Comparison of ENCODE assay signal across 23 cellular contexts in the genomic region with DNA sequence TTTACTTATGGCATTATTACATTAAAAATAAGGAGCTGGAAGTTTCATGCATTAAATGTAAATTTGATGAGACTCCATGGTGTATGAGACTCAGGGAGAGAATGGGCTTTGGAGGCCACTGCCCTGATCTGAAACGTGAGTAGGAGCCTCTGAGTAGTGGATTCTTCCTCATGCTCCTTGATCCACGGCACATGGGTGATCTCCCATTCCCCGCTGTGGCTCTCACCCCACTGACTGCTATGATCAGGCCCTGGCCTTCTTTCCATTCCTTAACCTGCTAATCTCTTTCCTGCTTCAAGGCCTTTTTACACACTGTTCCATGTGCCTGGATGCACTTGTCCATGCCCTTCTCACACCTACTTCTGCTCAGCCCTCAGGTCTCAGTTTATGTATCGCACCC.
"Had no signal": no experiment of that assay in that cellular context is flagged by ENCODE, and none has a peak within 500 bp of the region (broad histone marks: within the 10 kb centered on the region; RNA-seq: fewer than 3 reads in every experiment).

No MANE protein-coding gene starts in this region.

- H3K9me3 Mint-ChIP-seq: activated CD4-positive, alpha-beta T cell treated with anti-CD3 and anti-CD28 coated beads, Interleukin-2, amount 10 ng/mL, durations not matched to agents 7 days and 5 days; activated CD8-positive, alpha-beta T cell treated with anti-CD3 and anti-CD28 coated beads for 36 hours; activated naive CD4-positive, alpha-beta T cell treated with anti-CD3 and anti-CD28 coated beads, Interleukin-2, amount 50 U/mL, for 24 hours; dendritic cell treated with granulocyte-macrophage colony-stimulating factor and Interleukin-4, amounts not matched to agents 40 ng/mL and 50 ng/mL, for 4 days; memory B cell; stimulated activated memory B cell treated with anti-CD40 and anti-IgM and Interleukin-4, amounts not matched to agents 10 μg/mL and 1 μg/mL and 100 μg/mL, for 72 hours had no signal

- H3K4me3 ChIP-seq: body of pancreas, cardiac muscle cell, ovary, prostate gland, testis had no signal

- H3K36me3 ChIP-seq: cardiac muscle cell, ovary, prostate gland had no signal

- DNase-seq: activated CD4-positive, alpha-beta T cell treated with anti-CD3 and anti-CD28 coated beads, Interleukin-2, amount 10 ng/mL, durations not matched to agents 7 days and 5 days; activated CD8-positive, alpha-beta memory T cell treated with anti-CD3 and anti-CD28 coated beads, Interleukin-2, amount 10 ng/mL, durations not matched to agents 7 days and 5 days; activated CD8-positive, alpha-beta T cell treated with anti-CD3 and anti-CD28 coated beads for 36 hours; activated gamma-delta T cell treated with Interleukin-2 at 50 U/mL for 16 hours; activated T-cell treated with anti-CD3 and anti-CD28 coated beads for 4 hours; anterior cingulate cortex; body of pancreas; effector CD8-positive, alpha-beta T cell; foreskin keratinocyte; hippocampal formation; ovary; stimulated activated CD4-positive, alpha-beta T cell treated with anti-CD3 and anti-CD28 coated beads, Interleukin-1b, Interleukin-23, amount 100 ng/mL, for 48 hours; testis had no signal

- ATAC-seq: activated CD4-positive, CD25-positive, alpha-beta regulatory T cell treated with anti-CD3 and anti-CD28 coated beads, Interleukin-2, amount 50 U/mL, for 24 hours; activated CD8-positive, alpha-beta memory T cell treated with anti-CD3 and anti-CD28 coated beads, Interleukin-2, amount 10 ng/mL, durations not matched to agents 7 days and 5 days; activated CD8-positive, alpha-beta T cell treated with anti-CD3 and anti-CD28 coated beads for 36 hours; body of pancreas; foreskin keratinocyte; SK-N-SH treated with all-trans-retinoic acid at 6 μM for 48 hours; stimulated activated memory B cell treated with anti-CD40 and anti-IgM and Interleukin-4, amounts not matched to agents 10 μg/mL and 1 μg/mL and 100 μg/mL, for 72 hours had no signal

- H3K4me3 Mint-ChIP-seq: activated CD4-positive, alpha-beta T cell treated with anti-CD3 and anti-CD28 coated beads, Interleukin-2, amount 10 ng/mL, durations not matched to agents 7 days and 5 days; activated CD8-positive, alpha-beta memory T cell treated with anti-CD3 and anti-CD28 coated beads, Interleukin-2, amount 10 ng/mL, durations not matched to agents 7 days and 5 days; activated CD8-positive, alpha-beta T cell treated with anti-CD3 and anti-CD28 coated beads for 36 hours; activated naive CD4-positive, alpha-beta T cell treated with anti-CD3 and anti-CD28 coated beads, Interleukin-2, amount 50 U/mL, for 24 hours; dendritic cell treated with granulocyte-macrophage colony-stimulating factor and Interleukin-4, amounts not matched to agents 40 ng/mL and 50 ng/mL, for 4 days; memory B cell; stimulated activated memory B cell treated with anti-CD40 and anti-IgM and Interleukin-4, amounts not matched to agents 10 μg/mL and 1 μg/mL and 100 μg/mL, for 72 hours; type B pancreatic cell had no signal

- H3K27me3 Mint-ChIP-seq: activated CD8-positive, alpha-beta T cell treated with anti-CD3 and anti-CD28 coated beads for 36 hours; activated naive CD4-positive, alpha-beta T cell treated with anti-CD3 and anti-CD28 coated beads, Interleukin-2, amount 50 U/mL, for 24 hours; type B pancreatic cell had no signal

- H3K27me3 ChIP-seq: body of pancreas, cardiac muscle cell, foreskin keratinocyte, ovary, testis had no signal

- H3K4me1 Mint-ChIP-seq: memory B cell had no signal

- H3K9me3 ChIP-seq: body of pancreas, ovary, prostate gland, testis had no signal

- H3K36me3 Mint-ChIP-seq: activated CD8-positive, alpha-beta memory T cell treated with anti-CD3 and anti-CD28 coated beads, Interleukin-2, amount 10 ng/mL, durations not matched to agents 7 days and 5 days; activated naive CD4-positive, alpha-beta T cell treated with anti-CD3 and anti-CD28 coated beads, Interleukin-2, amount 50 U/mL, for 24 hours; memory B cell; stimulated activated memory B cell treated with anti-CD40 and anti-IgM and Interleukin-4, amounts not matched to agents 10 μg/mL and 1 μg/mL and 100 μg/mL, for 72 hours had no signal

- H3K27ac ChIP-seq: body of pancreas, cardiac muscle cell, foreskin keratinocyte, ovary, prostate gland, testis, VCaP had no signal

- H3K4me1 ChIP-seq: testis had no signal

- H3K27ac Mint-ChIP-seq: activated CD4-positive, alpha-beta T cell treated with anti-CD3 and anti-CD28 coated beads, Interleukin-2, amount 10 ng/mL, durations not matched to agents 7 days and 5 days; activated CD8-positive, alpha-beta memory T cell treated with anti-CD3 and anti-CD28 coated beads, Interleukin-2, amount 10 ng/mL, durations not matched to agents 7 days and 5 days; activated CD8-positive, alpha-beta T cell treated with anti-CD3 and anti-CD28 coated beads for 36 hours; activated naive CD4-positive, alpha-beta T cell treated with anti-CD3 and anti-CD28 coated beads, Interleukin-2, amount 50 U/mL, for 24 hours; dendritic cell treated with granulocyte-macrophage colony-stimulating factor and Interleukin-4, amounts not matched to agents 40 ng/mL and 50 ng/mL, for 4 days; memory B cell; stimulated activated memory B cell treated with anti-CD40 and anti-IgM and Interleukin-4, amounts not matched to agents 10 μg/mL and 1 μg/mL and 100 μg/mL, for 72 hours; type B pancreatic cell had no signal
